In the genomic region with DNA sequence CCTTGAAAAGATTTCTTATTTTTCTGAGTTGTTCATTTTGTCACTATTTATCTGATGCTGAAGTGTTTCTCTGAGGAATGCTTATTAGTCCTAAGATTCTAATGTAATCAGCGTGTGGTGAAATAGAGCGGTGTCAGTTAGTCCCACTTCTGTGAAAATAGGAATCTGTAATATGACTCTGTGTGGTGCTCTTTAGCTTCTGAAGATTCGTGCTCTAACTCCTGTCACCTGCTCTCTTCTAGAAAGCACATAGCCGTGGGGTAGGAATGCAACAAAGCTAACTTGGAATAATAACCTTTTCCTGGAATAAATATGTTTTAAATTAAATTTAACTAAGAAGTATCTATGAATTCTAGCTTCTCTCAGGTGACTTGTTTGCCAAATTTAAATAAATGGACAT, we compare ENCODE assay signal across 27 cellular contexts.
"Had no signal": no experiment of that assay in that cellular context is flagged by ENCODE, and none has a peak within 500 bp of the region (broad histone marks: within the 10 kb centered on the region; RNA-seq: fewer than 3 reads in every experiment).

No MANE protein-coding gene starts in this region.

- H3K4me1 ChIP-seq: lower lobe of right lung, parathyroid adenoma, spleen, tibial nerve had no signal

- H3K27ac ChIP-seq: epithelial cell of prostate, esophagus squamous epithelium, hepatocyte, lower lobe of right lung, neural progenitor cell, parathyroid adenoma, psoas muscle, spleen, tibial nerve had no signal

- H3K4me3 ChIP-seq: esophagus squamous epithelium, hepatocyte, lower lobe of right lung, neural progenitor cell, psoas muscle, spleen, tibial nerve had no signal

- DNase-seq: activated CD4-positive, alpha-beta memory T cell treated with anti-CD3 and anti-CD28 coated beads for 36 hours; activated CD4-positive, alpha-beta T cell treated with anti-CD3 and anti-CD28 coated beads, Interleukin-2, amount 10 ng/mL, durations not matched to agents 24 days and 14 days; activated CD4-positive, CD25-positive, alpha-beta regulatory T cell treated with anti-CD3 and anti-CD28 coated beads, Interleukin-2, amount 50 U/mL, for 72 hours; activated CD8-positive, alpha-beta memory T cell treated with anti-CD3 and anti-CD28 coated beads, Interleukin-2, amount 50 U/mL, for 48 hours; activated gamma-delta T cell; activated naive CD4-positive, alpha-beta T cell treated with anti-CD3 and anti-CD28 coated beads, Interleukin-2, amount 10 ng/mL, durations not matched to agents 7 days and 5 days; activated T-cell treated with anti-CD3 and anti-CD28 coated beads, Interleukin-2, amount 50 U/mL, for 24 hours; central memory CD4-positive, alpha-beta T cell; effector CD4-positive, alpha-beta T cell; esophagus squamous epithelium; foreskin melanocyte; islet precursor cell; lower lobe of right lung; mesenchymal stem cell; natural killer cell; psoas muscle; right cardiac atrium; spleen; stimulated activated naive CD4-positive, alpha-beta T cell treated with Interleukin-2 at 50 U/mL for 16 hours; SW 1271; T-helper 17 cell; T1000 had no signal

- H3K36me3 ChIP-seq: esophagus squamous epithelium, lower lobe of right lung, neural progenitor cell, tibial nerve had no signal

- H3K9me3 ChIP-seq: esophagus squamous epithelium, lower lobe of right lung, psoas muscle, spleen, tibial nerve had no signal

- H3K27me3 ChIP-seq: esophagus squamous epithelium, hepatocyte, neural progenitor cell, spleen, tibial nerve had no signal

- ATAC-seq: natural killer cell, T-helper 17 cell had no signal
